33 cellular contexts compared by ENCODE assay signal in the genomic region with DNA sequence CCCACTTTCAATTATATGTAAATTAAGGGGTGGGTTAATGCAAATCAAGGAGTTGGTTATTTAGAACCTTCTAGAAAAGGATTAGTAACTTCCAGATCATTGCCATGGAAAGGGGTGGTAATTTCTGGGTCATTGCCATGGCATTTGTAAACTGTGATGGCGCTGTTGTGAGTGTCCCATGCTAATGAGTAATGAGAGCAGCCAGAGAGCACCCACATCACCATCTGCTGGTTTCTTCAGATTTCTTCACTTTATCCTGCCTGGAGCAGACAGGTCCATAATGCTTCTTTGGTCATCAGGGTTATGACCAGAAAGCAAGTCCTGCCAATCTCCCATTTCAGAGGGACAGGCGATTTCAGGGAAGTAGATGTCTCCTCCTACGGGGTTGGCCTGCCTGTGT.
DNase-seq lines count a peak whose midpoint lies in the region; ATAC-seq, FAIRE-seq and TF ChIP-seq lines count a peak whose summit lies in the region.
"Had no signal": no experiment of that assay in that cellular context is flagged by ENCODE, and none has a peak within 500 bp of the region (broad histone marks: within the 10 kb centered on the region; RNA-seq: fewer than 3 reads in every experiment).

No MANE protein-coding gene starts in this region.

- H4K91ac ChIP-seq in H1 (replicated peaks; ENCODE audit: insufficient read length, low read length): no peak overlapping the region

- H3K18ac ChIP-seq in H1 (ENCODE audit: extremely low read depth, low read length): no peak overlapping the region

- no peaks in the 10 kb centered on the region for H3K36me3 ChIP-seq in H1 (ENCODE audit: control insufficient read depth in 2 of 4, insufficient read depth in 4 of 4, low read length in 3 of 4)
- H3K36me3 ChIP-seq: esophagus muscularis mucosa, lower lobe of right lung, transverse colon had no signal

- no peak overlapping the region for H3K56ac ChIP-seq in H1 (replicated peaks; ENCODE audit: insufficient read length, low read depth, low read length)

- H2BK120ac ChIP-seq in H1 (replicated peaks; ENCODE audit: low read depth, low read length): no peak overlapping the region

- H4K20me1 ChIP-seq in H1 (replicated peaks in 1 of 2; ENCODE audit: control insufficient read depth in 1 of 2, insufficient read depth in 2 of 2, low read length in 2 of 2): no peaks in the 10 kb centered on the region

- no peak overlapping the region for H3K27ac ChIP-seq in H1 (ENCODE audit: low read depth, low read length)
- H3K27ac ChIP-seq: C4-2B, esophagus muscularis mucosa, lower lobe of right lung, SK-N-MC, transverse colon had no signal

- ATAC-seq in GM19467 (IDR thresholded peaks at IDR 0.05; ENCODE audit: unreplicated experiment): no peak
- ATAC-seq: activated CD4-positive, CD25-positive, alpha-beta regulatory T cell treated with anti-CD3 and anti-CD28 coated beads, Interleukin-2, amount 50 U/mL, for 24 hours; activated naive CD8-positive, alpha-beta T cell treated with anti-CD3 and anti-CD28 coated beads, Interleukin-2, amount 50 U/mL, for 24 hours; activated T-cell treated with anti-CD3 and anti-CD28 coated beads, Interleukin-2, amount 50 U/mL, for 72 hours; effector memory CD8-positive, alpha-beta T cell; lower lobe of right lung; natural killer cell had no signal

- no peaks in the 10 kb centered on the region for H3K23me2 ChIP-seq in H1 (ENCODE audit: low read depth, low read length)

- no peak for FAIRE-seq in H1 (lab: Jason Lieb, UNC)
- FAIRE-seq: astrocyte, frontal cortex had no signal

- 0 out of 4 replicates have a peak, but pooled peaks of 1 of the 2 experiments have one; percentile 16 for TF ChIP-seq RAD21 in H1 (IDR thresholded peaks at IDR 0.05 in 1 of 2, conservative IDR thresholded peaks at IDR 0.05 in 1 of 2; ENCODE audit: low read depth in 2 of 2, low read length in 2 of 2)

- H3K14ac ChIP-seq in H1 (ENCODE audit: insufficient read length): no peak overlapping the region

- no peak overlapping the region for H4K5ac ChIP-seq in H1 (ENCODE audit: insufficient read length, low read depth, low read length)

- no peak overlapping the region for H4K8ac ChIP-seq in H1 (ENCODE audit: extremely low read depth, insufficient read depth, low read length)

- CTCF ChIA-PET in H1 (lab: Charles Lee; ENCODE audit: partially characterized antibody): interaction anchor here (1.2 kb wide), 1 partner anchor 12 kb away, joined by 3 read pairs; no protein-coding TSS in a partner anchor

- no peak overlapping the region for H2AFZ ChIP-seq in H1 (ENCODE audit: low read length)

- no peak overlapping the region for H2BK20ac ChIP-seq in H1 (ENCODE audit: low read length)

- POLR2A ChIA-PET in H1 (lab: Charles Lee; ENCODE audit: partially characterized antibody): no interaction called here

- TF ChIP-seq CTCF in H1 (IDR thresholded peaks at IDR 0.05; ENCODE audit: control extremely low read depth in 1 of 3, insufficient read depth in 1 of 3, low read depth in 1 of 3, low read length in 3 of 3): peak in 2 of 3 experiments; percentile 14 to 18; a peak in 2 of 4 replicates

- no peak overlapping the region for H2BK5ac ChIP-seq in H1 (ENCODE audit: low read depth, low read length)

- DNase-seq in NCI-H510A treated with DMSO at 0.1 percent for 48 hours (lab: John Stamatoyannopoulos, UW) (peak; percentile 50), NCI-H510A (lab: John Stamatoyannopoulos, UW) (no peak), RKO (ENCODE audit: low spot score) (peak; percentile 20), H1 (ENCODE audit: low read depth in 1 of 2, low spot score in 2 of 2) (no peak), NCI-H524 (lab: John Stamatoyannopoulos, UW) (no peak), putamen (ENCODE audit: low spot score) (no peak), NCI-H748 treated with DMSO at 0.1 percent for 48 hours (lab: John Stamatoyannopoulos, UW) (no peak)
- DNase-seq: 8988T; activated CD4-positive, alpha-beta T cell treated with anti-CD3 and anti-CD28 coated beads, Interleukin-2, amount 50 U/mL, for 4 hours; activated naive CD8-positive, alpha-beta T cell treated with anti-CD3 and anti-CD28 coated beads, Interleukin-2, amount 50 U/mL, for 24 hours; activated T-cell treated with anti-CD3 and anti-CD28 coated beads, Interleukin-2, amount 50 U/mL, for 72 hours; Caco-2; caudate nucleus; DND-41; effector memory CD8-positive, alpha-beta T cell; GOT3; KG1; lower lobe of right lung; MM.1S; natural killer cell; NCI-H2081; NCI-H69; occipital lobe; RPMI8226; T-helper 1 cell; transverse colon had no signal

- peaks cover 7 to 13% of the 10 kb centered on the region in 2 experiments; a peak in 3 of 4 replicates for H3K9me3 ChIP-seq in H1 (ENCODE audit: insufficient read depth in 2 of 2, low read depth in 1 of 2, low read length in 1 of 2)
- H3K9me3 ChIP-seq: Caco-2, esophagus muscularis mucosa, lower lobe of right lung, transverse colon had no signal

- H3K79me1 ChIP-seq in H1 (ENCODE audit: low read depth, low read length): no peaks in the 10 kb centered on the region

- H3K27me3 ChIP-seq in H1 (replicated peaks in 1 of 4; ENCODE audit: control insufficient read depth in 3 of 4, extremely low read depth in 1 of 4, insufficient read depth in 3 of 4, low read length in 3 of 4): no peaks in the 10 kb centered on the region
- H3K27me3 ChIP-seq: esophagus muscularis mucosa, transverse colon had no signal

- H3K4ac ChIP-seq in H1 (replicated peaks; ENCODE audit: insufficient read length, low read depth, low read length): no peak overlapping the region

- H2AK5ac ChIP-seq in H1 (ENCODE audit: low read depth, low read length): no peak overlapping the region

- TF ChIP-seq EP300 in H1 (IDR thresholded peaks at IDR 0.05; ENCODE audit: borderline replicate concordance in 1 of 2, low read depth in 2 of 2, low read length in 2 of 2): no peak

- H2BK12ac ChIP-seq in H1 (ENCODE audit: low read depth, low read length): no peak overlapping the region

- H3K79me2 ChIP-seq in H1 (ENCODE audit: control insufficient read depth in 1 of 2, insufficient read depth in 2 of 2, low read length in 2 of 2): no peaks in the 10 kb centered on the region

- peaks cover 0 to 2% (median 1%) of the 10 kb centered on the region in 4 experiments; a peak in 2 of 7 replicates for H3K4me1 ChIP-seq in H1 (replicated peaks in 1 of 4; ENCODE audit: control insufficient read depth in 3 of 4, insufficient read depth in 4 of 4, low read length in 3 of 4)
- H3K4me1 ChIP-seq: Caco-2, esophagus muscularis mucosa, lower lobe of right lung, transverse colon had no signal

- no peak for TF ChIP-seq POLR2A in H1 (IDR thresholded peaks at IDR 0.05; ENCODE audit: control extremely low read depth in 1 of 2, low read depth in 2 of 2, low read length in 2 of 2)

- no peak overlapping the region for H3K4me3 ChIP-seq in H1 (ENCODE audit: extremely low read depth in 1 of 4, insufficient read depth in 2 of 4, low read depth in 3 of 4, low read length in 4 of 4)
- H3K4me3 ChIP-seq: esophagus muscularis mucosa, lower lobe of right lung, SK-N-MC, transverse colon had no signal

- H2BK15ac ChIP-seq in H1 (ENCODE audit: low read length): no peak overlapping the region

- H3K23ac ChIP-seq in H1 (ENCODE audit: insufficient read length): no peak overlapping the region

- H3K9ac ChIP-seq in H1 (replicated peaks in 1 of 4; ENCODE audit: extremely low read depth in 1 of 4, low read depth in 3 of 4, low read length in 3 of 4): no peak overlapping the region

- WGBS in H1 (ENCODE audit: extremely low coverage in 1 of 2, insufficient coverage in 1 of 2, insufficient read length in 1 of 2, insufficient replicate concordance in 2 of 2, low coverage in 1 of 2, low lambda C conversion rate in 2 of 2, missing lambda C conversion rate in 1 of 2), 2 experiments: 73% methylated on average over 3 of the region's 3 CpGs; no CpG with 5 or more reads in 1 of the 2 experiments

- no peak overlapping the region for H3K4me2 ChIP-seq in H1 (ENCODE audit: insufficient read depth in 1 of 2, low read depth in 2 of 2, low read length in 2 of 2)

TF ChIP-seq in H1, 55 proteins besides CTCF, POLR2A, EP300 and RAD21:
- TF ChIP-seq TAF1 (IDR thresholded peaks at IDR 0.05; ENCODE audit: low read depth, low read length): no peak
- TF ChIP-seq KDM5A (IDR thresholded peaks at IDR 0.05; ENCODE audit: low read length): no peak
- TF ChIP-seq CTBP2 (IDR thresholded peaks at IDR 0.05; ENCODE audit: borderline replicate concordance, insufficient read depth, insufficient read length, low read length): no peak

Comparison
In these comparisons a context has a peak if more than half of its experiments do, and no peak if none do; other contexts are left out.
1. DNase-seq: peak in NCI-H510A treated with DMSO at 0.1 percent for 48 hours (single experiment) and RKO (single experiment); none in NCI-H510A (single experiment), H1 (0 of 2), NCI-H524 (0 of 2), putamen (single experiment) and NCI-H748 treated with DMSO at 0.1 percent for 48 hours (single experiment).